8 cellular contexts compared by ENCODE assay signal in genomic region chrX:153926594-153926862, GRCh38. TPM values are rescaled to one million over a fixed set of nuclear protein-coding genes. Genes with fewer than 3 reads are reported as not detected.
DNase-seq lines count a peak whose midpoint lies in the region; ATAC-seq and TF ChIP-seq lines count a peak whose summit lies in the region.

No MANE protein-coding gene starts in this region.

- no peaks in the 10 kb centered on the region for H3K27me3 ChIP-seq in DND-41 (ENCODE audit: insufficient read depth, low read length, poor library complexity)
- H3K27me3 ChIP-seq in dorsolateral prefrontal cortex = peaks cover 0 to 85% (median 13%) of the 10 kb centered on the region in 45 donors
- H3K27me3 ChIP-seq in neuronal stem cell (ENCODE audit: control insufficient read depth in 3 of 3, insufficient read depth in 3 of 3, low read depth in 1 of 3, low read length in 3 of 3) = peaks cover 0 to 39% (median 5%) of the 10 kb centered on the region in 3 experiments

- H3K4me1 ChIP-seq in DND-41 (ENCODE audit: insufficient read depth, low read length) (peaks cover 76% of the 10 kb centered on the region), neuronal stem cell (ENCODE audit: control insufficient read depth in 2 of 2, insufficient read depth in 1 of 2, low read depth in 1 of 2, low read length in 2 of 2) (peaks cover 11 to 22% of the 10 kb centered on the region in 2 donors)

- peaks cover 4% of the 10 kb centered on the region for H3K27me3 Mint-ChIP-seq in IgD-negative memory B cell

- peak overlapping the region; percentile 89 for H3K23ac ChIP-seq in neuronal stem cell (ENCODE audit: low read depth, low read length, poor library complexity)

- no peak overlapping the region for H2BK5ac ChIP-seq in neuronal stem cell (ENCODE audit: low read length)

- peaks cover 29 to 39% (median 36%) of the 10 kb centered on the region in 3 donors for H3K4me1 Mint-ChIP-seq in IgD-negative memory B cell

- H2AFZ ChIP-seq in DND-41 (ENCODE audit: low read depth, low read length) (peak overlapping the region; percentile 51; the same call in 1 of the 2 replicates), neuronal stem cell (ENCODE audit: low read length) (peak overlapping the region; percentile 38)

- peaks cover 59% of the 10 kb centered on the region for H3K36me3 ChIP-seq in DND-41 (ENCODE audit: insufficient read depth, low read length)
- peaks cover 5 to 23% of the 10 kb centered on the region in 2 donors for H3K36me3 ChIP-seq in neuronal stem cell (replicated peaks in 1 of 2; ENCODE audit: control insufficient read depth in 2 of 2, insufficient read depth in 2 of 2, low read length in 2 of 2)

- ATAC-seq in DND-41 (ENCODE audit: insufficient read depth, low read depth) = no peak; the same call in 2 of the 3 replicates
- ATAC-seq in HG02981 (IDR thresholded peaks at IDR 0.05; ENCODE audit: unreplicated experiment) = no peak
- no peak for ATAC-seq in omental fat pad (ENCODE audit: low FRiP score)

- no peak overlapping the region for H4K91ac ChIP-seq in neuronal stem cell (ENCODE audit: low read depth, low read length, poor library complexity)

- no peak for TF ChIP-seq CTCF in DND-41 (IDR thresholded peaks at IDR 0.05; ENCODE audit: borderline replicate concordance, extremely low read depth, low read length, poor library complexity, severe bottlenecking)
- no peak for TF ChIP-seq CTCF in dorsolateral prefrontal cortex (IDR thresholded peaks at IDR 0.05 in 54 of 56, conservative IDR thresholded peaks at IDR 0.05 in 2 of 56; ENCODE audit: low read depth in 1 of 56, partially characterized antibody in 56 of 56)
- no peak for TF ChIP-seq CTCF in omental fat pad (IDR thresholded peaks at IDR 0.05)

- no peaks in the 10 kb centered on the region for H3K9me3 ChIP-seq in DND-41 (ENCODE audit: insufficient read depth, low read length, severe bottlenecking)
- H3K9me3 ChIP-seq in neuronal stem cell (replicated peaks in 1 of 2; ENCODE audit: control insufficient read depth in 2 of 2, insufficient read depth in 1 of 2, low read depth in 1 of 2, low read length in 2 of 2) = no peaks in the 10 kb centered on the region

- H2BK15ac ChIP-seq in neuronal stem cell (ENCODE audit: low read length) = peak overlapping the region; percentile 37

- peak overlapping the region; percentile 71 for H3K18ac ChIP-seq in neuronal stem cell (ENCODE audit: low read length)

- intact Hi-C loops in dorsolateral prefrontal cortex (cut with DNase I) = loop anchor here (5.0 kb wide), 2 partner anchors 129 to 164 kb away; partner anchors contain the start of gene PLXNB3 (in 1 of the 2)

- H2BK120ac ChIP-seq in neuronal stem cell (ENCODE audit: low read depth, low read length) = no peak overlapping the region

- H2AK5ac ChIP-seq in neuronal stem cell (ENCODE audit: low read depth, low read length) = peak overlapping the region; percentile 63

- H3K4me3 ChIP-seq in DND-41 (ENCODE audit: low read depth in 1 of 2, low read length in 2 of 2) (peak overlapping the region; percentile 37 to 64; a peak in 3 of 4 replicates), dorsolateral prefrontal cortex (peak overlapping the region in 20 of 59 donors; percentile 13 to 76 (median 68)), neuronal stem cell (ENCODE audit: low read length in 2 of 2) (peak overlapping the region in 1 of 2 donors; percentile 67)

- peak overlapping the region; percentile 99 for H3K27ac Mint-ChIP-seq in IgD-negative memory B cell

- whole genome bisulfite sequencing in neuronal stem cell (ENCODE audit: extremely low coverage in 2 of 2, insufficient read length in 2 of 2, insufficient replicate concordance in 1 of 2), 2 donors = no CpG with 5 or more reads among the region's 4 CpGs

- H3K4ac ChIP-seq in neuronal stem cell (ENCODE audit: low read length) = no peak overlapping the region

- no peaks in the 10 kb centered on the region for H3K79me1 ChIP-seq in neuronal stem cell (ENCODE audit: low read depth, low read length)

- H4K8ac ChIP-seq in neuronal stem cell (ENCODE audit: low read depth, low read length) = no peak overlapping the region

- DNase-seq in DND-41 (no peak), dorsolateral prefrontal cortex (no peak), neuronal stem cell (ENCODE audit: low spot score) (no peak), GM03348 (ENCODE audit: low spot score) (no peak), GM19238 (ENCODE audit: insufficient read length, low spot score) (no peak), omental fat pad (ENCODE audit: low spot score) (no peak)

- H3K4me3 Mint-ChIP-seq in IgD-negative memory B cell = peak overlapping the region; percentile 89 to 98 (median 95)

- H3K36me3 Mint-ChIP-seq in IgD-negative memory B cell = peaks cover 3% of the 10 kb centered on the region

- no peaks in the 10 kb centered on the region for H3K9me3 Mint-ChIP-seq in IgD-negative memory B cell

- H3K79me2 ChIP-seq in DND-41 (ENCODE audit: insufficient read depth, low read length) = peaks cover 74% of the 10 kb centered on the region

- H3K4me2 ChIP-seq in DND-41 (ENCODE audit: insufficient read depth, low read length) (peak overlapping the region; percentile 74), neuronal stem cell (ENCODE audit: insufficient read depth, low read length, poor library complexity, severe bottlenecking) (peak overlapping the region; percentile 49)

- peaks cover 21% of the 10 kb centered on the region for H4K20me1 ChIP-seq in DND-41 (ENCODE audit: insufficient read depth, low read length)

- no peak overlapping the region for H2BK12ac ChIP-seq in neuronal stem cell (ENCODE audit: low read length)

- H3K27ac ChIP-seq in DND-41 (ENCODE audit: low read length) (peak overlapping the region; percentile 100), dorsolateral prefrontal cortex (peak overlapping the region in 47 of 59 donors; percentile 0 to 98 (median 94)), neuronal stem cell (replicated peaks; ENCODE audit: low read length) (no peak overlapping the region)

- peak overlapping the region; percentile 99 for H3K9ac ChIP-seq in DND-41 (ENCODE audit: low read depth, low read length)
- H3K9ac ChIP-seq in neuronal stem cell (ENCODE audit: low read depth, low read length, poor library complexity) = peak overlapping the region; percentile 44

- no peak overlapping the region for H3K14ac ChIP-seq in neuronal stem cell (ENCODE audit: low read length)

RNA-seq across cellular contexts. Expression of gene ARHGAP4, which starts 0.5 kb away (rescaled TPM):
- 123 TPM for polyA plus RNA-seq in IgD-negative memory B cell
- 10 to 100 TPM in 106 of 120 experiments, 1 to 10 TPM in 14; 6.4 to 31.6 (median 14.8) TPM for total RNA-seq in dorsolateral prefrontal cortex
- 5.4 TPM for polyA plus RNA-seq in neuronal stem cell (2013, experiment 1 of 2)
- 4.9 TPM for polyA plus RNA-seq in neuronal stem cell (2013, experiment 2 of 2)
- 10 to 100 TPM; 16.6 to 72.2 (median 36.4) TPM for total RNA-seq in omental fat pad

RNA-seq across cellular contexts. Expression of gene NAA10, which starts 8.3 kb away (rescaled TPM):
- polyA plus RNA-seq in IgD-negative memory B cell = 91.4 TPM
- total RNA-seq in dorsolateral prefrontal cortex (100 to 1,000 TPM in 13 of 120 experiments, 10 to 100 TPM in 107; 57.4 to 119 (median 83.8) TPM), omental fat pad (100 to 1,000 TPM in 1 of 4 donors, 10 to 100 TPM in 3; 85.7 to 101 (median 90.7) TPM)
- 94.9 TPM for polyA plus RNA-seq in neuronal stem cell (2013, experiment 1 of 2)
- polyA plus RNA-seq in neuronal stem cell (2013, experiment 2 of 2) = 91.4 TPM

RNA-seq across cellular contexts. Expression of gene RENBP, which starts 17.9 kb away (rescaled TPM):
- 1.2 TPM for polyA plus RNA-seq in IgD-negative memory B cell
- 10 to 100 TPM in 115 of 120 experiments, 1 to 10 TPM in 5; 8.2 to 34.2 (median 16.9) TPM for total RNA-seq in dorsolateral prefrontal cortex
- 4.8 TPM for polyA plus RNA-seq in neuronal stem cell (2013, experiment 1 of 2)
- 4.7 TPM for polyA plus RNA-seq in neuronal stem cell (2013, experiment 2 of 2)
- 10 to 100 TPM in 3 of 4 donors, 1 to 10 TPM in 1; 7.8 to 33.0 (median 26.5) TPM for total RNA-seq in omental fat pad

RNA-seq across cellular contexts. Expression of gene AVPR2, which starts 22.1 kb away (rescaled TPM):
- polyA plus RNA-seq in IgD-negative memory B cell = not detected
- total RNA-seq in dorsolateral prefrontal cortex = under 1 TPM in 2 of 120 experiments, not detected in 118; 0.41 to 0.66 TPM
- not detected for polyA plus RNA-seq in neuronal stem cell (2013, experiment 1 of 2)
- polyA plus RNA-seq in neuronal stem cell (2013, experiment 2 of 2) = not detected
- total RNA-seq in omental fat pad = 10 to 100 TPM in 1 of 4 donors, 1 to 10 TPM in 2, under 1 TPM in 1; 0.74 to 22.7 (median 3.6) TPM

RNA-seq across cellular contexts. Expression of gene L1CAM, which starts 40.6 kb away (rescaled TPM):
- polyA plus RNA-seq in IgD-negative memory B cell = 1.8 TPM
- total RNA-seq in dorsolateral prefrontal cortex = 100 to 1,000 TPM in 118 of 120 experiments, 10 to 100 TPM in 2; 45.6 to 277 (median 185) TPM
- 1.6 TPM for polyA plus RNA-seq in neuronal stem cell (2013, experiment 1 of 2)
- 1.7 TPM for polyA plus RNA-seq in neuronal stem cell (2013, experiment 2 of 2)
- total RNA-seq in omental fat pad = 1 to 10 TPM in 3 of 4 donors, under 1 TPM in 1; 0.37 to 2.8 (median 1.6) TPM
